16 cellular contexts compared by ENCODE assay signal in genomic region chr1:204171751-204172178, GRCh38. TPM values are rescaled to one million over a fixed set of nuclear protein-coding genes. Genes with fewer than 3 reads are reported as not detected.
DNase-seq lines count a peak whose midpoint lies in the region; ATAC-seq, FAIRE-seq and TF ChIP-seq lines count a peak whose summit lies in the region.
"Had no signal": no experiment of that assay in that cellular context is flagged by ENCODE, and none has a peak within 500 bp of the region (broad histone marks: within the 10 kb centered on the region; RNA-seq: fewer than 3 reads in every experiment).

No MANE protein-coding gene starts in this region.

- H4K20me1 ChIP-seq in endothelial cell of umbilical vein (replicated peaks; ENCODE audit: control insufficient read depth, extremely low read depth, insufficient read depth, low read length), result no peaks in the 10 kb centered on the region

- CTCF ChIA-PET in Panc1 (lab: Charles Lee), result no interaction called here
- CTCF ChIA-PET in endothelial cell of umbilical vein (lab: Charles Lee), result interaction anchor here (0.5 to 26.7 kb wide), 11 partner anchors 8 to 635 kb away, joined by 3 to 770 read pairs (median 3); partner anchors contain the start of genes ETNK2, GOLT1A and PLEKHA6

- no peak overlapping the region for H3K27ac Mint-ChIP-seq in activated CD4-positive, alpha-beta T cell treated with anti-CD3 and anti-CD28 coated beads, Interleukin-2, amount 10 ng/mL, durations not matched to agents 24 days and 14 days
- H3K27ac Mint-ChIP-seq: H9 had no signal

- no peaks in the 10 kb centered on the region for H3K79me2 ChIP-seq in endothelial cell of umbilical vein (ENCODE audit: control insufficient read depth, insufficient read depth, low read length)

- in situ Hi-C loops in Panc1 (cut with HindIII; ENCODE audit: low pct_unique_long_range_greater_than_20kb, low sequenced_read_pairs), result no loop called here

- H3K27me3 Mint-ChIP-seq in activated CD4-positive, alpha-beta T cell treated with anti-CD3 and anti-CD28 coated beads, Interleukin-2, amount 10 ng/mL, durations not matched to agents 24 days and 14 days, result no peaks in the 10 kb centered on the region

- no peaks in the 10 kb centered on the region for H3K4me1 Mint-ChIP-seq in activated CD4-positive, alpha-beta T cell treated with anti-CD3 and anti-CD28 coated beads, Interleukin-2, amount 10 ng/mL, durations not matched to agents 24 days and 14 days
- H3K4me1 Mint-ChIP-seq: H9 had no signal

- H3K36me3 ChIP-seq in Panc1 (ENCODE audit: control insufficient read depth, insufficient read depth, low read length), result no peaks in the 10 kb centered on the region
- no peaks in the 10 kb centered on the region for H3K36me3 ChIP-seq in endothelial cell of umbilical vein (ENCODE audit: control insufficient read depth in 2 of 2, extremely low read depth in 1 of 2, insufficient read depth in 2 of 2, low read length in 2 of 2)
- no peaks in the 10 kb centered on the region for H3K36me3 ChIP-seq in psoas muscle (ENCODE audit: insufficient read depth in 1 of 2, low read depth in 1 of 2)
- H3K36me3 ChIP-seq in BE2C, result no peaks in the 10 kb centered on the region
- H3K36me3 ChIP-seq: SJCRH30, stomach had no signal

- BruUV-seq in Panc1 (replicated peaks; lab: Mats Ljungman, UMichigan) (no TSS peak), endothelial cell of umbilical vein (replicated peaks; lab: Mats Ljungman, UMichigan) (no TSS peak)

- H3K4me3 Mint-ChIP-seq in activated CD4-positive, alpha-beta T cell treated with anti-CD3 and anti-CD28 coated beads, Interleukin-2, amount 10 ng/mL, durations not matched to agents 24 days and 14 days, result no peak overlapping the region
- H3K4me3 Mint-ChIP-seq: H9 had no signal

- 56 to 71% (median 64%) methylated on average over 4 of the region's 4 CpGs for WGBS in psoas muscle, 3 donors

- TF ChIP-seq POLR2A in endothelial cell of umbilical vein (IDR thresholded peaks at IDR 0.05; ENCODE audit: low read depth, low read length), result no peak

- intact Hi-C loops in Panc1 (cut with micrococcal nuclease; ENCODE audit: unreplicated experiment), result no loop called here
- intact Hi-C loops in endothelial cell of umbilical vein (cut with micrococcal nuclease), result loop anchor here (1.0 kb wide), 2 partner anchors 20 to 27 kb away; no protein-coding TSS in a partner anchor
- intact Hi-C loops in activated CD4-positive, alpha-beta T cell treated with anti-CD3 and anti-CD28 coated beads, Interleukin-2, amount 10 ng/mL, durations not matched to agents 24 days and 14 days (cut with micrococcal nuclease), result no loop called here
- intact Hi-C loops in psoas muscle (cut with DNase I), result no loop called here

- peaks cover 18% of the 10 kb centered on the region for H3K9me3 Mint-ChIP-seq in activated CD4-positive, alpha-beta T cell treated with anti-CD3 and anti-CD28 coated beads, Interleukin-2, amount 10 ng/mL, durations not matched to agents 24 days and 14 days

- H3K9me3 ChIP-seq in Panc1 (ENCODE audit: control insufficient read depth, insufficient read depth, low read depth, low read length), result peaks cover 11% of the 10 kb centered on the region; the same call in 1 of the 2 replicates
- H3K9me3 ChIP-seq in endothelial cell of umbilical vein (replicated peaks; ENCODE audit: control insufficient read depth, insufficient read depth, low read length), result peaks cover 3% of the 10 kb centered on the region
- no peaks in the 10 kb centered on the region for H3K9me3 ChIP-seq in psoas muscle
- H3K9me3 ChIP-seq in BE2C, result peaks cover 6% of the 10 kb centered on the region

- peaks cover 3% of the 10 kb centered on the region for H3K36me3 Mint-ChIP-seq in activated CD4-positive, alpha-beta T cell treated with anti-CD3 and anti-CD28 coated beads, Interleukin-2, amount 10 ng/mL, durations not matched to agents 24 days and 14 days (ENCODE audit: low read depth)

- H3K9ac ChIP-seq in endothelial cell of umbilical vein (replicated peaks; ENCODE audit: extremely low read depth, insufficient read depth, low read length), result no peak overlapping the region

- dilution Hi-C loops in endothelial cell of umbilical vein (cut with MboI; ENCODE audit: extremely low pct_ligation_motif_present, low sequenced_read_pairs), result loop anchor here (25.0 kb wide), 1 partner anchor 166 kb away; no protein-coding TSS in a partner anchor

- H3K27me3 ChIP-seq in Panc1 (ENCODE audit: control insufficient read depth, insufficient read depth, low read length) (0 out of 2 replicates have a peak, but pooled peaks cover 6% of the 10 kb centered on the region), endothelial cell of umbilical vein (ENCODE audit: control insufficient read depth in 2 of 2, insufficient read depth in 2 of 2, low read length in 2 of 2) (no peaks in the 10 kb centered on the region), psoas muscle (ENCODE audit: insufficient read depth in 3 of 3, low read length in 2 of 3) (peaks cover 0 to 3% (median 0%) of the 10 kb centered on the region in 3 donors), BE2C (peaks cover under 1% of the 10 kb centered on the region; the same call in 1 of the 2 replicates)

- peak; percentile 90 for DNase-seq in HCEC 1CT
- DNase-seq in Panc1 (ENCODE audit: low read depth, low spot score), result peak; percentile 71
- peak; percentile 73 for DNase-seq in endothelial cell of umbilical vein (ENCODE audit: low read depth, low spot score)
- peak; percentile 37 for DNase-seq in non-pigmented ciliary epithelial cell (ENCODE audit: low read depth)
- no peak for DNase-seq in activated CD4-positive, alpha-beta T cell treated with anti-CD3 and anti-CD28 coated beads, Interleukin-2, amount 10 ng/mL, durations not matched to agents 24 days and 14 days
- DNase-seq in NCI-H146 treated with DMSO at 0.1 percent for 48 hours (lab: John Stamatoyannopoulos, UW; ENCODE audit: unreplicated experiment), result no peak
- DNase-seq in psoas muscle, result no peak
- DNase-seq in BE2C, result no peak
- DNase-seq: activated CD4-positive, CD25-positive, alpha-beta regulatory T cell treated with anti-CD3 and anti-CD28 coated beads, Interleukin-2, amount 50 U/mL, for 72 hours; COR-L47; H9; KBM-7; mesendoderm; SJCRH30; stimulated activated CD4-positive, alpha-beta T cell treated with anti-CD3 and anti-CD28 coated beads, Interleukin-4, amount 100 ng/mL, for 24 hours; stomach had no signal

- ATAC-seq in Panc1 (no peak; the same call in 1 of the 2 replicates), psoas muscle (no peak)

- no peaks in the 10 kb centered on the region for H3K4me1 ChIP-seq in Panc1 (ENCODE audit: control insufficient read depth, insufficient read depth, low read length)
- peaks cover 17% of the 10 kb centered on the region for H3K4me1 ChIP-seq in endothelial cell of umbilical vein (ENCODE audit: control insufficient read depth, extremely low read depth, insufficient read depth, low read length)
- no peaks in the 10 kb centered on the region for H3K4me1 ChIP-seq in psoas muscle
- H3K4me1 ChIP-seq in BE2C, result no peaks in the 10 kb centered on the region
- H3K4me1 ChIP-seq: SJCRH30, stomach had no signal

- no peaks in the 10 kb centered on the region for H3K9me1 ChIP-seq in endothelial cell of umbilical vein (replicated peaks; ENCODE audit: control insufficient read depth, extremely low read depth, insufficient read depth, low read length)

- no peak overlapping the region for H3K4me3 ChIP-seq in Panc1 (ENCODE audit: low read depth in 2 of 2, low read length in 2 of 2)
- H3K4me3 ChIP-seq in endothelial cell of umbilical vein (replicated peaks in 1 of 3; ENCODE audit: insufficient read depth in 1 of 3, low read depth in 1 of 3, low read length in 3 of 3), result no peak overlapping the region
- H3K4me3 ChIP-seq in psoas muscle, result no peak overlapping the region
- no peak overlapping the region for H3K4me3 ChIP-seq in BE2C (ENCODE audit: low read depth, low read length)
- H3K4me3 ChIP-seq: SJCRH30, stomach had no signal

- H3K4me2 ChIP-seq in endothelial cell of umbilical vein (ENCODE audit: insufficient read depth, low read length), result peak overlapping the region; percentile 62

- H3K27ac ChIP-seq in Panc1 (ENCODE audit: low read length) (no peak overlapping the region), endothelial cell of umbilical vein (ENCODE audit: insufficient read depth, low read depth, low read length) (peak overlapping the region; percentile 48), psoas muscle (no peak overlapping the region)
- H3K27ac ChIP-seq: SJCRH30, stomach had no signal

- H2AFZ ChIP-seq in endothelial cell of umbilical vein (ENCODE audit: low read depth, low read length), result peak overlapping the region; percentile 10

- no peak for TF ChIP-seq CTCF in Panc1 (IDR thresholded peaks at IDR 0.05)
- no peak for TF ChIP-seq CTCF in endothelial cell of umbilical vein (IDR thresholded peaks at IDR 0.05; ENCODE audit: extremely low read depth in 1 of 2, insufficient read depth in 1 of 2, low read depth in 1 of 2, low read length in 2 of 2)
- TF ChIP-seq CTCF in psoas muscle (IDR thresholded peaks at IDR 0.05), result no peak
- TF ChIP-seq CTCF in BE2C (IDR thresholded peaks at IDR 0.05; ENCODE audit: low read depth, low read length), result no peak

- FAIRE-seq in endothelial cell of umbilical vein (lab: Jason Lieb, UNC), result peak; percentile 91

- POLR2A ChIA-PET in Panc1 (lab: Charles Lee), result no interaction called here
- POLR2A ChIA-PET in endothelial cell of umbilical vein (lab: Charles Lee), result no interaction called here

RNA-seq across cellular contexts. Expression of gene REN, which starts 5.6 kb away (rescaled TPM):
- total RNA-seq in Panc1 (2021; ENCODE audit: unreplicated experiment), result not detected
- not detected for polyA plus RNA-seq in Panc1 (2012; ENCODE audit: insufficient read length)
- not detected in 2 replicates for total RNA-seq in endothelial cell of umbilical vein
- 0.11 TPM in 1 of 2 replicates, not detected in the other for polyA plus RNA-seq in endothelial cell of umbilical vein
- not detected in 2 replicates for polyA plus RNA-seq in endothelial cell of umbilical vein (2011; cell fraction: cytosol; rRNA removed)
- 0.13 TPM in 1 of 2 replicates, not detected in the other for polyA plus RNA-seq in endothelial cell of umbilical vein (2011; cell fraction: nucleus; rRNA removed)
- not detected in 2 replicates for polyA plus RNA-seq in endothelial cell of umbilical vein (2012)
- polyA minus RNA-seq in endothelial cell of umbilical vein, result 0.25 TPM in 1 of 2 replicates, not detected in the other
- polyA minus RNA-seq in endothelial cell of umbilical vein (2011; cell fraction: cytosol; rRNA and poly(A)+ RNA removed), result not detected
- polyA minus RNA-seq in endothelial cell of umbilical vein (2011; cell fraction: nucleus; rRNA and poly(A)+ RNA removed), result not detected in 2 replicates
- not detected in 2 replicates for total RNA-seq in activated CD4-positive, alpha-beta T cell treated with anti-CD3 and anti-CD28 coated beads, Interleukin-2, amount 10 ng/mL, durations not matched to agents 24 days and 14 days
- not detected for total RNA-seq in psoas muscle
- polyA plus RNA-seq in psoas muscle, result not detected
- not detected for polyA plus RNA-seq in BE2C (2012; ENCODE audit: insufficient read depth, insufficient read length, low read depth)
- total RNA-seq: H9, SJCRH30, stomach had no signal

RNA-seq across cellular contexts. Expression of gene ETNK2, which starts 19.9 kb away (rescaled TPM):
- 6.7 TPM for total RNA-seq in Panc1 (2021; ENCODE audit: unreplicated experiment)
- polyA plus RNA-seq in Panc1 (2012; ENCODE audit: insufficient read length), result 6.0 TPM
- 13.5 and 15.5 TPM in 2 replicates for total RNA-seq in endothelial cell of umbilical vein
- polyA plus RNA-seq in endothelial cell of umbilical vein, result 27.5 and 32.9 TPM in 2 replicates
- 21.2 and 23.3 TPM in 2 replicates for polyA plus RNA-seq in endothelial cell of umbilical vein (2011; cell fraction: cytosol; rRNA removed)
- polyA plus RNA-seq in endothelial cell of umbilical vein (2011; cell fraction: nucleus; rRNA removed), result 12.9 and 13.5 TPM in 2 replicates
- 17.5 and 18.0 TPM in 2 replicates for polyA plus RNA-seq in endothelial cell of umbilical vein (2012)
- 37.9 and 50.1 TPM in 2 replicates for polyA minus RNA-seq in endothelial cell of umbilical vein
- not detected for polyA minus RNA-seq in endothelial cell of umbilical vein (2011; cell fraction: cytosol; rRNA and poly(A)+ RNA removed)
- 9.8 and 10.2 TPM in 2 replicates for polyA minus RNA-seq in endothelial cell of umbilical vein (2011; cell fraction: nucleus; rRNA and poly(A)+ RNA removed)
- 0.07 TPM in 1 of 2 replicates, not detected in the other for total RNA-seq in activated CD4-positive, alpha-beta T cell treated with anti-CD3 and anti-CD28 coated beads, Interleukin-2, amount 10 ng/mL, durations not matched to agents 24 days and 14 days
- total RNA-seq in psoas muscle, result 1 to 10 TPM in 2 of 4 donors, under 1 TPM in 2; 0.88 to 1.7 (median 1.0) TPM
- 1 to 10 TPM in 2 of 3 donors, under 1 TPM in 1; 0.62 to 1.7 (median 1.3) TPM for polyA plus RNA-seq in psoas muscle
- 0.97 TPM for polyA plus RNA-seq in BE2C (2012; ENCODE audit: insufficient read depth, insufficient read length, low read depth)

RNA-seq across cellular contexts. Expression of gene KISS1, which starts 24.5 kb away (rescaled TPM):
- not detected for total RNA-seq in Panc1 (2021; ENCODE audit: unreplicated experiment)
- polyA plus RNA-seq in Panc1 (2012; ENCODE audit: insufficient read length), result not detected
- total RNA-seq in endothelial cell of umbilical vein, result 1.00 and 3.9 TPM in 2 replicates
- polyA plus RNA-seq in endothelial cell of umbilical vein, result 0.22 and 0.60 TPM in 2 replicates
- 0.32 TPM in 1 of 2 replicates, not detected in the other for polyA plus RNA-seq in endothelial cell of umbilical vein (2011; cell fraction: cytosol; rRNA removed)
- not detected in 2 replicates for polyA plus RNA-seq in endothelial cell of umbilical vein (2011; cell fraction: nucleus; rRNA removed)
- polyA plus RNA-seq in endothelial cell of umbilical vein (2012), result 0.47 and 0.87 TPM in 2 replicates
- polyA minus RNA-seq in endothelial cell of umbilical vein, result not detected in 2 replicates
- polyA minus RNA-seq in endothelial cell of umbilical vein (2011; cell fraction: cytosol; rRNA and poly(A)+ RNA removed), result not detected
- polyA minus RNA-seq in endothelial cell of umbilical vein (2011; cell fraction: nucleus; rRNA and poly(A)+ RNA removed), result not detected in 2 replicates
- total RNA-seq in activated CD4-positive, alpha-beta T cell treated with anti-CD3 and anti-CD28 coated beads, Interleukin-2, amount 10 ng/mL, durations not matched to agents 24 days and 14 days, result not detected in 2 replicates
- not detected for total RNA-seq in psoas muscle
- under 1 TPM in 1 of 3 donors, not detected in 2; 0.18 TPM for polyA plus RNA-seq in psoas muscle
- polyA plus RNA-seq in BE2C (2012; ENCODE audit: insufficient read depth, insufficient read length, low read depth), result not detected
- total RNA-seq: SJCRH30 had no signal

RNA-seq across cellular contexts. Expression of gene GOLT1A, which starts 42.0 kb away (rescaled TPM):
- 0.49 TPM for total RNA-seq in Panc1 (2021; ENCODE audit: unreplicated experiment)
- polyA plus RNA-seq in Panc1 (2012; ENCODE audit: insufficient read length), result 0.25 TPM
- total RNA-seq in endothelial cell of umbilical vein, result not detected in 2 replicates
- not detected in 2 replicates for polyA plus RNA-seq in endothelial cell of umbilical vein
- not detected in 2 replicates for polyA plus RNA-seq in endothelial cell of umbilical vein (2011; cell fraction: cytosol; rRNA removed)
- polyA plus RNA-seq in endothelial cell of umbilical vein (2011; cell fraction: nucleus; rRNA removed), result not detected in 2 replicates
- not detected in 2 replicates for polyA plus RNA-seq in endothelial cell of umbilical vein (2012)
- not detected in 2 replicates for polyA minus RNA-seq in endothelial cell of umbilical vein
- polyA minus RNA-seq in endothelial cell of umbilical vein (2011; cell fraction: cytosol; rRNA and poly(A)+ RNA removed), result not detected
- not detected in 2 replicates for polyA minus RNA-seq in endothelial cell of umbilical vein (2011; cell fraction: nucleus; rRNA and poly(A)+ RNA removed)
- total RNA-seq in activated CD4-positive, alpha-beta T cell treated with anti-CD3 and anti-CD28 coated beads, Interleukin-2, amount 10 ng/mL, durations not matched to agents 24 days and 14 days, result not detected in 2 replicates
- not detected for total RNA-seq in psoas muscle
- 1 to 10 TPM in 1 of 3 donors, under 1 TPM in 2; 0.30 to 7.1 (median 0.37) TPM for polyA plus RNA-seq in psoas muscle
- polyA plus RNA-seq in BE2C (2012; ENCODE audit: insufficient read depth, insufficient read length, low read depth), result not detected
- total RNA-seq: SJCRH30 had no signal

Comparison
In these comparisons a context has a peak if more than half of its experiments do, and no peak if none do; other contexts are left out.
1. DNase-seq: peak in HCEC 1CT (single experiment), Panc1 (single experiment), endothelial cell of umbilical vein (single experiment) and non-pigmented ciliary epithelial cell (single experiment); none in activated CD4-positive, alpha-beta T cell treated with anti-CD3 and anti-CD28 coated beads, Interleukin-2, amount 10 ng/mL, durations not matched to agents 24 days and 14 days (single experiment), NCI-H146 treated with DMSO at 0.1 percent for 48 hours (single experiment), psoas muscle (0 of 2) and BE2C (single experiment).